Comparison of ENCODE assay signal across 8 cellular contexts in the genomic region with DNA sequence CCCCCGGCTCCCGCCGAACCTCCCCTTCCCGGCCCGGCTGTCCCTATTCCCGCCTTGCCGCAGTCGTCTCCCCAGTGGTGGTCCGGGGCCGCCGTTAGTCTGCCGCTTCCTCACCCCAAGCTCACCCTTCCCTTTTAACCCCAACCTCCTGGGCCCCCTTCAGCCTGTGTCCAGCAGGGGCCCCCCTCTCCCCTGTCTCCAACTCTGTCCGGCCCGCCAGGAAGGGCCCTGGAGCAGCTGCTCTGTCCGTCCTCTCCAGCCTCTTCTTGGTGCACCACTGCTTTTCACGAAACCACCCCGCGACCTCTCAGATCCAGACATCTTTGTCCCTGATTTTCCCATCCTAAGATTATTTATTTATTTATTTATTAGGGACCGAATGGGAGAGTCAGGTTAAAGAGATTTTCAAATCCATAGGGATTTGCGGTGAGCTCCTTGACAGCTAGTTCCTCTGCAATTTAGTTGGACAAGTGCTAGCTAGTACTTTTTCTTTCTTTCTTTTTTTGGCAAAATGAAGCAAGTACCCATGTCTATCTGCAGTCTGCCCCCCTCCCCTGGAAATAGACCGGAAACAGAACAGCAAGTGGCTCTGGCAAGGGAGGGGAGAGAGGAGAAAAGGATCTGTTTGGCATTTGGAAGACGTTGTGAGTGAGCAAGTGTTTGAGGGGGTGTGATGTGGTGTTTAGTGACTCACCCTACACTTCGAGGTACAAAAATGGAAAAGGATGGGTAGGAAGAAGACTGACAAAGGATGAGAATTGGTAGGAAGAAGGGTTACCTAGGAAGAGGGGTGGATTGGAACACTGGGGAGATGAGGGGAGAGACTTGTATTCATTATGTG. TPM values are rescaled to one million over a fixed set of nuclear protein-coding genes. Genes with fewer than 3 reads are reported as not detected.
DNase-seq lines count a peak whose midpoint lies in the region; ATAC-seq and TF ChIP-seq lines count a peak whose summit lies in the region.

No MANE protein-coding gene starts in this region.

- H3F3A ChIP-seq in SU-DHL-6 (ENCODE audit: insufficient read depth) = peaks cover 44% of the 10 kb centered on the region

- H3K4me3 Mint-ChIP-seq in activated CD4-positive, alpha-beta T cell treated with anti-CD3 and anti-CD28 coated beads for 36 hours = peak overlapping the region; percentile 96

- peaks cover 17% of the 10 kb centered on the region for H3K4me1 ChIP-seq in effector memory CD4-positive, alpha-beta T cell (ENCODE audit: control insufficient read depth, insufficient read depth, low read length, poor library complexity, severe bottlenecking)
- peaks cover 27% of the 10 kb centered on the region for H3K4me1 ChIP-seq in lower lobe of right lung

- H3K36me3 ChIP-seq in H7 (replicated peaks; ENCODE audit: control insufficient read depth, insufficient read depth, low read length) (no peaks in the 10 kb centered on the region; the same call in none of the 2 replicates), KOPT-K1 (ENCODE audit: insufficient read depth, low read length) (peaks cover 58% of the 10 kb centered on the region), SU-DHL-6 (ENCODE audit: low read length) (peaks cover 19% of the 10 kb centered on the region; the same call in 1 of the 2 replicates), lower lobe of right lung (peaks cover 22% of the 10 kb centered on the region)
- peaks cover 8% of the 10 kb centered on the region for H3K36me3 ChIP-seq in effector memory CD4-positive, alpha-beta T cell (ENCODE audit: control insufficient read depth, insufficient read depth, low read length)

- no peaks in the 10 kb centered on the region for H3K27me3 Mint-ChIP-seq in activated CD4-positive, alpha-beta T cell treated with anti-CD3 and anti-CD28 coated beads for 36 hours

- POLR2A ChIA-PET in activated CD4-positive, alpha-beta T cell treated with anti-CD3 and anti-CD28 coated beads for 36 hours (lab: Charles Lee) = interaction anchor here (0.6 to 2.5 kb wide), 2 partner anchors 23 to 92 kb away, joined by 3 to 18 read pairs; a partner anchor contains a TSS

- no peak for TF ChIP-seq CTCF in SU-DHL-6 (IDR thresholded peaks at IDR 0.05; ENCODE audit: insufficient read depth, low read length, poor library complexity, severe bottlenecking)
- TF ChIP-seq CTCF in lower lobe of right lung (IDR thresholded peaks at IDR 0.05) = peak; percentile 27

- peaks cover 16% of the 10 kb centered on the region for H3K36me3 Mint-ChIP-seq in activated CD4-positive, alpha-beta T cell treated with anti-CD3 and anti-CD28 coated beads for 36 hours (ENCODE audit: low read depth)

- H3K4me1 Mint-ChIP-seq in activated CD4-positive, alpha-beta T cell treated with anti-CD3 and anti-CD28 coated beads for 36 hours = peaks cover 32% of the 10 kb centered on the region

- H3K9me3 Mint-ChIP-seq in activated CD4-positive, alpha-beta T cell treated with anti-CD3 and anti-CD28 coated beads for 36 hours (ENCODE audit: low read depth) = no peaks in the 10 kb centered on the region

- no peaks in the 10 kb centered on the region for H3K9me2 ChIP-seq in SU-DHL-6 (replicated peaks; ENCODE audit: insufficient read depth, low read length)

- H3K9ac ChIP-seq in SU-DHL-6 (ENCODE audit: low read length) = peak overlapping the region; percentile 92

- CTCF ChIA-PET in activated CD4-positive, alpha-beta T cell treated with anti-CD3 and anti-CD28 coated beads for 36 hours (lab: Charles Lee) = interaction anchor here (0.6 to 3.4 kb wide), 10 partner anchors 11 to 1978 kb away, joined by 3 to 21 read pairs (median 4); a partner anchor contains a TSS

- ATAC-seq in activated CD4-positive, alpha-beta T cell treated with anti-CD3 and anti-CD28 coated beads for 36 hours = peak; percentile 35
- peak; percentile 79 to 83 for ATAC-seq in lower lobe of right lung

- peak overlapping the region; percentile 91 for H3K4me3 ChIP-seq in H7 (ENCODE audit: insufficient read depth, low read depth, low read length)
- peak overlapping the region; percentile 98 for H3K4me3 ChIP-seq in SU-DHL-6 (ENCODE audit: insufficient read depth, low read length, poor library complexity, severe bottlenecking)
- peak overlapping the region; percentile 89 for H3K4me3 ChIP-seq in effector memory CD4-positive, alpha-beta T cell (ENCODE audit: insufficient read depth, low read depth, low read length, poor library complexity, severe bottlenecking)
- H3K4me3 ChIP-seq in lower lobe of right lung = peak overlapping the region; percentile 82

- H3K4me2 ChIP-seq in SU-DHL-6 (ENCODE audit: low read depth, low read length, poor library complexity, severe bottlenecking) = peak overlapping the region; percentile 85

- intact Hi-C loops in activated CD4-positive, alpha-beta T cell treated with anti-CD3 and anti-CD28 coated beads for 36 hours (cut with DNase I, micrococcal nuclease) = loop anchor here (1.0 to 2.0 kb wide), 5 partner anchors 22 to 413 kb away; a partner anchor contains a TSS
- intact Hi-C loops in lower lobe of right lung (cut with DNase I) = no loop called here

- H3K79me2 ChIP-seq in SU-DHL-6 (ENCODE audit: insufficient read depth, low read length) = peaks cover 75% of the 10 kb centered on the region

- peaks cover 20% of the 10 kb centered on the region; the same call in 1 of the 2 replicates for H4K20me1 ChIP-seq in SU-DHL-6 (ENCODE audit: low read depth, low read length)

- H3K27ac ChIP-seq in KOPT-K1 (ENCODE audit: low read depth, low read length, poor library complexity, severe bottlenecking) (peak overlapping the region; percentile 86), SU-DHL-6 (ENCODE audit: low read depth, low read length) (peak overlapping the region; percentile 74), lower lobe of right lung (peak overlapping the region; percentile 89), temporal lobe (ENCODE audit: low read depth, low read length) (peak overlapping the region; percentile 54)
- H3K27ac ChIP-seq in effector memory CD4-positive, alpha-beta T cell (ENCODE audit: insufficient read depth, low read length, poor library complexity, severe bottlenecking) = peak overlapping the region; percentile 75

- no peaks in the 10 kb centered on the region for H3K9me3 ChIP-seq in KOPT-K1 (ENCODE audit: insufficient read depth, low read length, poor library complexity, severe bottlenecking)
- no peaks in the 10 kb centered on the region for H3K9me3 ChIP-seq in SU-DHL-6 (ENCODE audit: insufficient read depth, low read length)
- H3K9me3 ChIP-seq in effector memory CD4-positive, alpha-beta T cell (ENCODE audit: control insufficient read depth, low read length) = no peaks in the 10 kb centered on the region
- no peaks in the 10 kb centered on the region for H3K9me3 ChIP-seq in lower lobe of right lung

- H2AFZ ChIP-seq in SU-DHL-6 (ENCODE audit: low read depth, low read length, severe bottlenecking) = no peak overlapping the region

- DNase-seq in activated CD4-positive, alpha-beta T cell treated with anti-CD3 and anti-CD28 coated beads for 36 hours = peak; percentile 56
- no peak for DNase-seq in activated CD4-positive, alpha-beta T cell treated with anti-CD3 and anti-CD28 coated beads for 1 hour
- peak; percentile 79 for DNase-seq in H7
- no peak for DNase-seq in effector memory CD4-positive, alpha-beta T cell
- no peak for DNase-seq in lower lobe of right lung

- peak overlapping the region; percentile 80 for H3K27ac Mint-ChIP-seq in activated CD4-positive, alpha-beta T cell treated with anti-CD3 and anti-CD28 coated beads for 36 hours

- no peaks in the 10 kb centered on the region for H3K27me3 ChIP-seq in H7 (ENCODE audit: control insufficient read depth, insufficient read depth, low read length)
- no peaks in the 10 kb centered on the region for H3K27me3 ChIP-seq in SU-DHL-6 (ENCODE audit: low read length)
- no peaks in the 10 kb centered on the region for H3K27me3 ChIP-seq in effector memory CD4-positive, alpha-beta T cell (replicated peaks; ENCODE audit: control insufficient read depth, insufficient read depth, low read length, poor library complexity, severe bottlenecking)
- no peaks in the 10 kb centered on the region for H3K27me3 ChIP-seq in lower lobe of right lung (ENCODE audit: low read depth)

RNA-seq across cellular contexts. Expression of a gene that starts 0.6 kb away (rescaled TPM):
- 10 to 100 TPM; 36.5 to 39.9 TPM for total RNA-seq in activated CD4-positive, alpha-beta T cell treated with anti-CD3 and anti-CD28 coated beads for 36 hours
- 42.2 and 45.7 TPM in 2 replicates for total RNA-seq in H7 (2014; rRNA removed; shearing (Covaris generic))
- total RNA-seq in lower lobe of right lung = 14.5 TPM
- 37.9 TPM for total RNA-seq in temporal lobe

RNA-seq across cellular contexts. Expression of a gene that starts 0.8 kb away (rescaled TPM):
- 10 to 100 TPM in 1 of 2 experiments, 1 to 10 TPM in 1; 9.9 to 12.9 TPM for total RNA-seq in activated CD4-positive, alpha-beta T cell treated with anti-CD3 and anti-CD28 coated beads for 36 hours
- total RNA-seq in H7 (2014; rRNA removed; shearing (Covaris generic)) = 5.0 and 8.7 TPM in 2 replicates
- total RNA-seq in lower lobe of right lung (12.9 TPM), temporal lobe (9.1 TPM)

RNA-seq across cellular contexts. Expression of a gene that starts 22.6 kb away (rescaled TPM):
- 10 to 100 TPM in 1 of 2 experiments, 1 to 10 TPM in 1; 9.9 to 10.2 TPM for total RNA-seq in activated CD4-positive, alpha-beta T cell treated with anti-CD3 and anti-CD28 coated beads for 36 hours
- total RNA-seq in H7 (2014; rRNA removed; shearing (Covaris generic)) = 13.9 and 15.1 TPM in 2 replicates
- total RNA-seq in lower lobe of right lung (43.9 TPM), temporal lobe (9.6 TPM)

RNA-seq across cellular contexts. Expression of a gene that starts 23.0 kb away (rescaled TPM):
- total RNA-seq in activated CD4-positive, alpha-beta T cell treated with anti-CD3 and anti-CD28 coated beads for 36 hours = 10 to 100 TPM; 11.7 to 15.9 TPM
- 17.9 and 20.1 TPM in 2 replicates for total RNA-seq in H7 (2014; rRNA removed; shearing (Covaris generic))
- 30.3 TPM for total RNA-seq in lower lobe of right lung
- 63.2 TPM for total RNA-seq in temporal lobe

Comparison
In these comparisons a context has a peak if more than half of its experiments do, and no peak if none do; other contexts are left out.
1. DNase-seq: peak in activated CD4-positive, alpha-beta T cell treated with anti-CD3 and anti-CD28 coated beads for 36 hours (single experiment) and H7 (single experiment); none in activated CD4-positive, alpha-beta T cell treated with anti-CD3 and anti-CD28 coated beads for 1 hour (single experiment), effector memory CD4-positive, alpha-beta T cell (0 of 3) and lower lobe of right lung (single experiment).
2. Peak in every context shown above with its lines, with median percentiles within 50 percentile points of each other: H3K4me3 ChIP-seq and H3K27ac ChIP-seq.